ENCODE assay signal across 8 cellular contexts in genomic region chr1:7703321-7704213, GRCh38.
A peak's percentile ranks its signal among the peaks of the same experiment; 100 is the strongest.
DNase-seq lines count a peak whose midpoint lies in the region; ATAC-seq and TF ChIP-seq lines count a peak whose summit lies in the region.

No MANE protein-coding gene starts in this region.

- H3K36me3 ChIP-seq in endodermal cell (ENCODE audit: control insufficient read depth, insufficient read depth, low read length) (no peaks in the 10 kb centered on the region), psoas muscle (ENCODE audit: insufficient read depth in 1 of 2, low read depth in 1 of 2) (no peaks in the 10 kb centered on the region)

- H3K4me1 Mint-ChIP-seq in endodermal cell: peaks cover 14% of the 10 kb centered on the region

- H3K9me3 ChIP-seq in endodermal cell (ENCODE audit: control insufficient read depth, low read length) (peaks cover 5% of the 10 kb centered on the region), psoas muscle (no peaks in the 10 kb centered on the region)

- H3K27ac Mint-ChIP-seq in endodermal cell: no peak overlapping the region

- intact Hi-C loops in psoas muscle (cut with DNase I): no loop called here

- TF ChIP-seq CTCF in endodermal cell (conservative IDR thresholded peaks at IDR 0.05) (no peak), psoas muscle (IDR thresholded peaks at IDR 0.05) (no peak)

- H3K4me3 ChIP-seq in endodermal cell (ENCODE audit: low read length): peak overlapping the region; percentile 64
- peak overlapping the region; percentile 46 for H3K4me3 ChIP-seq in psoas muscle

- H3K9me3 Mint-ChIP-seq in endodermal cell: peaks cover 7% of the 10 kb centered on the region

- WGBS in endodermal cell (ENCODE audit: insufficient coverage in 1 of 2, insufficient read length in 1 of 2), 2 experiments: 8 to 18% methylated on average over 10 to 59 of the region's 60 CpGs
- 9 to 16% (median 11%) methylated on average over 32 to 60 of the region's 60 CpGs for WGBS in psoas muscle, 3 donors

- H3K36me3 Mint-ChIP-seq in endodermal cell (ENCODE audit: low read depth): peaks cover 22% of the 10 kb centered on the region

- peak overlapping the region; percentile 56 for H3K4me3 Mint-ChIP-seq in endodermal cell

- H3K27me3 Mint-ChIP-seq in endodermal cell (ENCODE audit: insufficient read depth): peaks cover 31% of the 10 kb centered on the region

- no peak overlapping the region for H3K9ac ChIP-seq in endodermal cell (ENCODE audit: extremely low read depth, low read length, poor library complexity, severe bottlenecking)

- ATAC-seq in psoas muscle (no peak), GM18498 (IDR thresholded peaks at IDR 0.05; ENCODE audit: unreplicated experiment) (no peak), GM19455 (IDR thresholded peaks at IDR 0.05; ENCODE audit: unreplicated experiment) (no peak), HG03159 (IDR thresholded peaks at IDR 0.05; ENCODE audit: unreplicated experiment) (no peak)

- peaks cover 14% of the 10 kb centered on the region for H3K27me3 ChIP-seq in endodermal cell (ENCODE audit: control insufficient read depth, insufficient read depth, low read length, poor library complexity, severe bottlenecking)
- H3K27me3 ChIP-seq in psoas muscle (ENCODE audit: insufficient read depth in 3 of 3, low read length in 2 of 3): no peaks in the 10 kb centered on the region

- H3K4me1 ChIP-seq in endodermal cell (ENCODE audit: control insufficient read depth, insufficient read depth, low read length): peaks cover 7% of the 10 kb centered on the region
- peaks cover 4% of the 10 kb centered on the region for H3K4me1 ChIP-seq in psoas muscle

- DNase-seq in DMS53 (lab: John Stamatoyannopoulos, UW): peak; percentile 72
- no peak for DNase-seq in DMS53 treated with DMSO at 0.1 percent for 48 hours (lab: John Stamatoyannopoulos, UW; ENCODE audit: unreplicated experiment)
- DNase-seq in T follicular helper cell (ENCODE audit: low read depth): peak; percentile 6
- peak; percentile 85 for DNase-seq in endodermal cell
- no peak for DNase-seq in psoas muscle

- H3K27ac ChIP-seq in endodermal cell (ENCODE audit: low read depth, low read length) (no peak overlapping the region), psoas muscle (no peak overlapping the region)

Comparison
In these comparisons a context has a peak if more than half of its experiments do, and no peak if none do; other contexts are left out.
1. DNase-seq: peak in DMS53 (single experiment), T follicular helper cell (single experiment) and endodermal cell (single experiment); none in DMS53 treated with DMSO at 0.1 percent for 48 hours (single experiment) and psoas muscle (0 of 2).